In genomic region chr1:192939440-192939839, GRCh38 we compare ENCODE assay signal across 28 cellular contexts.
DNase-seq lines count a peak whose midpoint lies in the region; ATAC-seq and TF ChIP-seq lines count a peak whose summit lies in the region.
"Had no signal": no experiment of that assay in that cellular context is flagged by ENCODE, and none has a peak within 500 bp of the region (broad histone marks: within the 10 kb centered on the region; RNA-seq: fewer than 3 reads in every experiment).

No MANE protein-coding gene starts in this region.

- no peak overlapping the region for H3K4me2 ChIP-seq in GM23338
- H3K4me2 ChIP-seq: PC-9, SK-N-SH had no signal

- H3K36me3 Mint-ChIP-seq in GM23338 (ENCODE audit: low read depth), result no peaks in the 10 kb centered on the region
- H3K36me3 Mint-ChIP-seq in activated T-helper 17 cell treated with anti-CD3 and anti-CD28 coated beads, Interleukin-2, amount 50 U/mL, for 72 hours (ENCODE audit: low read depth), result no peaks in the 10 kb centered on the region

- H4K20me1 ChIP-seq in GM23338 (replicated peaks; ENCODE audit: insufficient read depth), result no peaks in the 10 kb centered on the region

- no peak overlapping the region for H3K4me3 Mint-ChIP-seq in GM23338
- H3K4me3 Mint-ChIP-seq in activated T-helper 17 cell treated with anti-CD3 and anti-CD28 coated beads, Interleukin-2, amount 50 U/mL, for 72 hours, result no peak overlapping the region
- H3K4me3 Mint-ChIP-seq: activated naive CD4-positive, alpha-beta T cell treated with anti-CD3 and anti-CD28 coated beads for 36 hours; T-helper 1 cell treated with Interleukin-12 subunit alpha and Interleukin-12 subunit beta and Interleukin-4 antibody, amounts not matched to agents 30 μg/mL and 1 μg/mL, for 36 hours had no signal

- TF ChIP-seq CTCF in GM23338 (conservative IDR thresholded peaks at IDR 0.05; ENCODE audit: low read depth in 2 of 2) (no peak), mucosa of descending colon (IDR thresholded peaks at IDR 0.05) (no peak), GM20000 (IDR thresholded peaks at IDR 0.05; ENCODE audit: extremely low read depth, missing control alignments) (no peak), colonic mucosa (IDR thresholded peaks at IDR 0.05) (no peak)

- no peaks in the 10 kb centered on the region for H3K9me3 Mint-ChIP-seq in GM23338
- H3K9me3 Mint-ChIP-seq in activated T-helper 17 cell treated with anti-CD3 and anti-CD28 coated beads, Interleukin-2, amount 50 U/mL, for 72 hours, result no peaks in the 10 kb centered on the region
- H3K9me3 Mint-ChIP-seq: activated naive CD4-positive, alpha-beta T cell treated with anti-CD3 and anti-CD28 coated beads for 36 hours; T-helper 1 cell treated with Interleukin-12 subunit alpha and Interleukin-12 subunit beta and Interleukin-4 antibody, amounts not matched to agents 30 μg/mL and 1 μg/mL, for 36 hours had no signal

- H3K9ac ChIP-seq in colonic mucosa (ENCODE audit: low read depth in 2 of 2, low read length in 2 of 2), result no peak overlapping the region
- H3K9ac ChIP-seq: SK-N-SH had no signal

- ATAC-seq in GM23338, result no peak
- ATAC-seq in activated T-helper 17 cell treated with anti-CD3 and anti-CD28 coated beads, Interleukin-2, amount 50 U/mL, for 72 hours (replicated peaks), result no peak
- ATAC-seq in mucosa of descending colon, result peak; percentile 89
- no peak for ATAC-seq in HG02678 (IDR thresholded peaks at IDR 0.05; ENCODE audit: unreplicated experiment)
- ATAC-seq: activated CD4-positive, CD25-positive, alpha-beta regulatory T cell treated with anti-CD3 and anti-CD28 coated beads, Interleukin-2, amount 50 U/mL, for 24 hours; body of pancreas; GM12878; HepG2; Right ventricle myocardium inferior; stimulated activated naive CD8-positive, alpha-beta T cell treated with anti-CD3 and anti-CD28 coated beads, Interleukin-15, Interleukin-2, amounts not matched to agents 100 U/mL and 50 U/mL, for 24 hours had no signal

- H3K27me3 ChIP-seq in GM23338 (ENCODE audit: insufficient read depth), result no peaks in the 10 kb centered on the region
- no peaks in the 10 kb centered on the region for H3K27me3 ChIP-seq in colonic mucosa
- H3K27me3 ChIP-seq: body of pancreas, esophagus squamous epithelium, right atrium auricular region, uterus had no signal

- H3F3A ChIP-seq in GM23338 (replicated peaks; ENCODE audit: low read depth), result no peaks in the 10 kb centered on the region

- H3K9me3 ChIP-seq in mucosa of descending colon (no peaks in the 10 kb centered on the region), colonic mucosa (no peaks in the 10 kb centered on the region)
- H3K9me3 ChIP-seq: body of pancreas, esophagus squamous epithelium, right atrium auricular region, SK-N-SH, uterus had no signal

- no peaks in the 10 kb centered on the region for H3K9me2 ChIP-seq in GM23338 (ENCODE audit: insufficient read depth)
- H3K9me2 ChIP-seq: SK-N-SH had no signal

- H3K4me1 Mint-ChIP-seq in GM23338, result 0 out of 3 replicates have a peak, but pooled peaks cover 2% of the 10 kb centered on the region
- peaks cover 14% of the 10 kb centered on the region for H3K4me1 Mint-ChIP-seq in activated T-helper 17 cell treated with anti-CD3 and anti-CD28 coated beads, Interleukin-2, amount 50 U/mL, for 72 hours

- no peak overlapping the region for H2AFZ ChIP-seq in GM23338
- H2AFZ ChIP-seq: PC-9 had no signal

- H3K36me3 ChIP-seq in GM23338 (ENCODE audit: insufficient read depth) (no peaks in the 10 kb centered on the region), mucosa of descending colon (ENCODE audit: low read depth) (no peaks in the 10 kb centered on the region), colonic mucosa (no peaks in the 10 kb centered on the region)
- H3K36me3 ChIP-seq: esophagus squamous epithelium, right atrium auricular region, uterus had no signal

- H3K4me3 ChIP-seq in GM23338 (no peak overlapping the region), mucosa of descending colon (no peak overlapping the region), colonic mucosa (no peak overlapping the region)
- H3K4me3 ChIP-seq: body of pancreas, esophagus squamous epithelium, GM12878, PC-9, right atrium auricular region, uterus had no signal

- no peak for DNase-seq in GM23338 (ENCODE audit: low spot score)
- DNase-seq in NCI-H2081 treated with DMSO at 0.1 percent for 48 hours (lab: John Stamatoyannopoulos, UW), result peak; percentile 60
- DNase-seq in mucosa of descending colon, result peak in 1 of 3 donors; percentile 12
- DNase-seq in GM20000 (ENCODE audit: low spot score), result no peak
- DNase-seq in colonic mucosa, result no peak
- no peak for DNase-seq in OCI-M2 (lab: John Stamatoyannopoulos, UW; ENCODE audit: unreplicated experiment)
- DNase-seq: activated CD4-positive, alpha-beta T cell treated with anti-CD3 and anti-CD28 coated beads, Interleukin-2, amount 50 U/mL, for 4 hours; activated naive CD4-positive, alpha-beta T cell treated with anti-CD3 and anti-CD28 coated beads for 36 hours; body of pancreas; DMS153; esophagus squamous epithelium; foreskin melanocyte; NCI-H1694 treated with DMSO at 0.1 percent for 48 hours; NCI-H2171; PC-9; SK-N-SH; stimulated activated CD4-positive, alpha-beta T cell treated with anti-CD3 and anti-CD28 coated beads, Interleukin-1b, Interleukin-23, amount 100 ng/mL, for 48 hours; stimulated activated naive CD8-positive, alpha-beta T cell treated with anti-CD3 and anti-CD28 coated beads, Interleukin-15, Interleukin-2, amounts not matched to agents 100 U/mL and 50 U/mL, for 24 hours; uterus had no signal

- intact Hi-C loops in mucosa of descending colon (cut with DNase I, micrococcal nuclease), result no loop called here
- intact Hi-C loops in colonic mucosa (cut with DNase I), result no loop called here

- H3K27ac Mint-ChIP-seq in GM23338, result peak overlapping the region; percentile 49; the same call in 1 of the 2 replicates
- H3K27ac Mint-ChIP-seq in activated T-helper 17 cell treated with anti-CD3 and anti-CD28 coated beads, Interleukin-2, amount 50 U/mL, for 72 hours, result peak overlapping the region; percentile 5
- H3K27ac Mint-ChIP-seq: activated naive CD4-positive, alpha-beta T cell treated with anti-CD3 and anti-CD28 coated beads for 36 hours; T-helper 1 cell treated with Interleukin-12 subunit alpha and Interleukin-12 subunit beta and Interleukin-4 antibody, amounts not matched to agents 30 μg/mL and 1 μg/mL, for 36 hours had no signal

- H3K4me1 ChIP-seq in GM23338 (ENCODE audit: insufficient read depth) (no peaks in the 10 kb centered on the region), mucosa of descending colon (ENCODE audit: low read depth) (no peaks in the 10 kb centered on the region), colonic mucosa (no peaks in the 10 kb centered on the region)
- H3K4me1 ChIP-seq: body of pancreas, right atrium auricular region, uterus had no signal

- H3K27me3 Mint-ChIP-seq in GM23338 (ENCODE audit: insufficient read depth, low read depth, poor library complexity), result no peaks in the 10 kb centered on the region
- H3K27me3 Mint-ChIP-seq in activated T-helper 17 cell treated with anti-CD3 and anti-CD28 coated beads, Interleukin-2, amount 50 U/mL, for 72 hours, result no peaks in the 10 kb centered on the region

- no peak overlapping the region for H3K27ac ChIP-seq in GM23338 (ENCODE audit: low read depth)
- no peak overlapping the region for H3K27ac ChIP-seq in colonic mucosa
- H3K27ac ChIP-seq: body of pancreas, esophagus squamous epithelium, HL-60, PC-9, right atrium auricular region, uterus had no signal

- H3K79me2 ChIP-seq in GM23338 (replicated peaks; ENCODE audit: insufficient read depth), result no peaks in the 10 kb centered on the region

TF ChIP-seq in GM23338, 12 proteins besides CTCF, POLR2A, EP300 and RAD21 (continues in another document):
- TF ChIP-seq ZNF331 (CRISPR knock-in tag; IDR thresholded peaks at IDR 0.05; ENCODE audit: low read depth), result no peak
- TF ChIP-seq ETS1 (IDR thresholded peaks at IDR 0.05), result no peak
- TF ChIP-seq POLR2AphosphoS5 (IDR thresholded peaks at IDR 0.05; ENCODE audit: low read depth), result no peak
- no peak for TF ChIP-seq STAT1 (IDR thresholded peaks at IDR 0.05; ENCODE audit: unreplicated experiment)
- TF ChIP-seq EZH2phosphoT487 (IDR thresholded peaks at IDR 0.05; ENCODE audit: unreplicated experiment), result no peak
- TF ChIP-seq JUNB (IDR thresholded peaks at IDR 0.05; ENCODE audit: unreplicated experiment), result no peak
- TF ChIP-seq, protein P1, sequence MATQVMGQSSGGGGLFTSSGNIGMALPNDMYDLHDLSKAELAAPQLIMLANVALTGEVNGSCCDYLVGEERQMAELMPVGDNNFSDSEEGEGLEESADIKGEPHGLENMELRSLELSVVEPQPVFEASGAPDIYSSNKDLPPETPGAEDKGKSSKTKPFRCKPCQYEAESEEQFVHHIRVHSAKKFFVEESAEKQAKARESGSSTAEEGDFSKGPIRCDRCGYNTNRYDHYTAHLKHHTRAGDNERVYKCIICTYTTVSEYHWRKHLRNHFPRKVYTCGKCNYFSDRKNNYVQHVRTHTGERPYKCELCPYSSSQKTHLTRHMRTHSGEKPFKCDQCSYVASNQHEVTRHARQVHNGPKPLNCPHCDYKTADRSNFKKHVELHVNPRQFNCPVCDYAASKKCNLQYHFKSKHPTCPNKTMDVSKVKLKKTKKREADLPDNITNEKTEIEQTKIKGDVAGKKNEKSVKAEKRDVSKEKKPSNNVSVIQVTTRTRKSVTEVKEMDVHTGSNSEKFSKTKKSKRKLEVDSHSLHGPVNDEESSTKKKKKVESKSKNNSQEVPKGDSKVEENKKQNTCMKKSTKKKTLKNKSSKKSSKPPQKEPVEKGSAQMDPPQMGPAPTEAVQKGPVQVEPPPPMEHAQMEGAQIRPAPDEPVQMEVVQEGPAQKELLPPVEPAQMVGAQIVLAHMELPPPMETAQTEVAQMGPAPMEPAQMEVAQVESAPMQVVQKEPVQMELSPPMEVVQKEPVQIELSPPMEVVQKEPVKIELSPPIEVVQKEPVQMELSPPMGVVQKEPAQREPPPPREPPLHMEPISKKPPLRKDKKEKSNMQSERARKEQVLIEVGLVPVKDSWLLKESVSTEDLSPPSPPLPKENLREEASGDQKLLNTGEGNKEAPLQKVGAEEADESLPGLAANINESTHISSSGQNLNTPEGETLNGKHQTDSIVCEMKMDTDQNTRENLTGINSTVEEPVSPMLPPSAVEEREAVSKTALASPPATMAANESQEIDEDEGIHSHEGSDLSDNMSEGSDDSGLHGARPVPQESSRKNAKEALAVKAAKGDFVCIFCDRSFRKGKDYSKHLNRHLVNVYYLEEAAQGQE (IDR thresholded peaks at IDR 0.05; ENCODE audit: unreplicated experiment), result no peak
